In genomic region chr10:100969175-100970075, GRCh38 we compare ENCODE assay signal across 8 cellular contexts. TPM values are rescaled to one million over a fixed set of nuclear protein-coding genes. Genes with fewer than 3 reads are reported as not detected.
DNase-seq lines count a peak whose midpoint lies in the region; ATAC-seq lines count a peak whose summit lies in the region.

Gene SEMA4G (plus strand): TSS chr10:100969504. CDS start chr10:100972913, 3,409 bp downstream.

- H3K4me3 Mint-ChIP-seq in T-helper 17 cell, result peak within 1 kb of the TSS; percentile 81

- H3K36me3 Mint-ChIP-seq in T-helper 17 cell (ENCODE audit: low read depth), result no peaks in the 10 kb centered on the region

- H3K27me3 Mint-ChIP-seq in T-helper 17 cell, result no peaks in the 10 kb centered on the region

- in situ Hi-C loops in G401 (cut with HindIII; ENCODE audit: low sequenced_read_pairs), result no loop called here

- intact Hi-C loops in left colon (cut with DNase I, micrococcal nuclease), result no loop called here

- H3K27ac Mint-ChIP-seq in T-helper 17 cell, result peak within 1 kb of the TSS; percentile 24

- DNase-seq in G401 (ENCODE audit: low spot score), result peak; percentile 54
- peak; percentile 26 to 35 (median 30) for DNase-seq in T-helper 17 cell
- peak; percentile 29 for DNase-seq in central memory CD4-positive, alpha-beta T cell
- peak; percentile 62 to 76 for DNase-seq in left colon
- DNase-seq in stimulated activated CD4-positive, alpha-beta T cell treated with anti-CD3 and anti-CD28 coated beads, Interleukin-4, amount 100 ng/mL, for 1 hour, result peak; percentile 44
- DNase-seq in NK-92 treated with Interleukin-12 subunit alpha and Interleukin-12 subunit beta, amount 100 ng/mL, for 24 hours (lab: John Stamatoyannopoulos, UW), result no peak

- no peaks in the 10 kb centered on the region for H3K9me3 ChIP-seq in T-helper 17 cell (ENCODE audit: control insufficient read depth, low read length, poor library complexity, severe bottlenecking)

- peaks cover 14% of the 10 kb centered on the region for H3K4me1 Mint-ChIP-seq in T-helper 17 cell

- ATAC-seq in HG03175 (IDR thresholded peaks at IDR 0.05; ENCODE audit: unreplicated experiment) (peak; percentile 54), T-helper 17 cell (peak; percentile 72), left colon (peak; percentile 52), HG03280 (IDR thresholded peaks at IDR 0.05; ENCODE audit: unreplicated experiment) (no peak)

RNA-seq across cellular contexts. Expression of gene SEMA4G, which starts in this region (rescaled TPM):
- total RNA-seq in G401 (2014; rRNA removed; shearing (Covaris generic)), result 15.3 and 36.2 TPM in 2 replicates
- total RNA-seq in T-helper 17 cell (1 to 10 TPM in 1 of 2 donors, under 1 TPM in 1; 0.96 to 2.5 TPM), left colon (100 to 1,000 TPM; 108 to 170 TPM)
